ENCODE assay signal across 12 cellular contexts in the genomic region with DNA sequence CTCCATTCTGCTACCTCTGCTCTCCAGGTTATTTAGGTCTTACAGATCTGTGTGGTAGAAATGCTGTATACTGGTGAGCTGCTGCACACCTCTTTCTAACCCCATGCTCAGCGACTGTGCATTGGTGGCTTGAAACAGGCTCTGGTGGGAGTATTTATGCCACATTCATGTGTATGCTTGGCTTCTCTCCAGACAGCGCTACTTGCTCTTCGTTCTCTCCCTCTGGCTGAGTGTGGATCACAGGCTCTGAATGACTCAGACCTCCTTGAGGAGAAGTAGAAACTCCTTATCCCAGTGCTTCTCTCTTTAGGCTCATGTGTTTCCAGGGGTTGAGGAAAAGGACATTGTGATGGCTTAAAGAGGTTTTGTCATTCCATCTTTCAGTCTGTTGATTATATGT. TPM values are rescaled to one million over a fixed set of nuclear protein-coding genes. Genes with fewer than 3 reads are reported as not detected.
DNase-seq lines count a peak whose midpoint lies in the region; ATAC-seq and TF ChIP-seq lines count a peak whose summit lies in the region.
"Had no signal": no experiment of that assay in that cellular context is flagged by ENCODE, and none has a peak within 500 bp of the region (broad histone marks: within the 10 kb centered on the region; RNA-seq: fewer than 3 reads in every experiment).

No MANE protein-coding gene starts in this region.

- H3K27ac ChIP-seq in PC-3 (ENCODE audit: low read length) (0 out of 2 replicates have a peak overlapping the region, but pooled peaks have one; percentile 23), esophagus muscularis mucosa (replicated peaks in 1 of 4) (no peak overlapping the region), substantia nigra (ENCODE audit: low read depth, low read length, poor library complexity, severe bottlenecking) (no peak overlapping the region), neural progenitor cell (no peak overlapping the region)

- TF ChIP-seq POLR2A in esophagus muscularis mucosa (IDR thresholded peaks at IDR 0.05; ENCODE audit: low read depth) = no peak

- H3K27ac Mint-ChIP-seq in neural progenitor cell = no peak overlapping the region
- H3K27ac Mint-ChIP-seq: T-cell had no signal

- H3K9ac ChIP-seq in PC-3 (ENCODE audit: low read length) (no peak overlapping the region), neural progenitor cell (no peak overlapping the region)

- peak; percentile 74 for ATAC-seq in PC-3
- ATAC-seq in GM18517 (IDR thresholded peaks at IDR 0.05; ENCODE audit: unreplicated experiment) = no peak
- no peak for ATAC-seq in left lobe of liver
- ATAC-seq: T-cell had no signal

- POLR2A ChIA-PET in PC-3 (lab: Charles Lee; ENCODE audit: unreplicated experiment) = no interaction called here

- DNase-seq in ELR (ENCODE audit: low read depth) = peak; percentile 98
- DNase-seq in PC-3 = peak; percentile 72
- DNase-seq in esophagus muscularis mucosa (ENCODE audit: extremely low spot score) = peak; percentile 89
- DNase-seq in retinal pigment epithelial cell (ENCODE audit: low read depth) = peak; percentile 95
- no peak for DNase-seq in left lobe of liver (ENCODE audit: low spot score)
- no peak for DNase-seq in substantia nigra (lab: John Stamatoyannopoulos, UW)
- no peak for DNase-seq in neural progenitor cell (ENCODE audit: low spot score)
- DNase-seq: activated T-cell treated with anti-CD3 and anti-CD28 coated beads, Interleukin-2, amount 50 U/mL, for 1 hour; mesendoderm; NCI-H2107; T-cell had no signal

- peaks cover 16% of the 10 kb centered on the region for H3K4me1 Mint-ChIP-seq in neural progenitor cell
- H3K4me1 Mint-ChIP-seq: T-cell had no signal

- H3K9me2 ChIP-seq in PC-3 (replicated peaks; ENCODE audit: low read length) = no peaks in the 10 kb centered on the region

- H3K4me1 ChIP-seq in PC-3 (ENCODE audit: insufficient read depth, low read length) = peaks cover 31% of the 10 kb centered on the region
- peaks cover 7 to 16% (median 7%) of the 10 kb centered on the region in 4 donors for H3K4me1 ChIP-seq in esophagus muscularis mucosa
- H3K4me1 ChIP-seq in neural progenitor cell = peaks cover 17% of the 10 kb centered on the region

- H3K4me3 Mint-ChIP-seq in neural progenitor cell = no peak overlapping the region
- H3K4me3 Mint-ChIP-seq: T-cell had no signal

- no peaks in the 10 kb centered on the region for H4K20me1 ChIP-seq in PC-3 (ENCODE audit: low read length)
- peaks cover 56% of the 10 kb centered on the region for H4K20me1 ChIP-seq in neural progenitor cell (ENCODE audit: low read depth)

- H3K4me3 ChIP-seq in PC-3 (ENCODE audit: low read length) (no peak overlapping the region), esophagus muscularis mucosa (no peak overlapping the region), retinal pigment epithelial cell (ENCODE audit: low read length) (no peak overlapping the region), neural progenitor cell (no peak overlapping the region)

- no peak for TF ChIP-seq CTCF in PC-3 (conservative IDR thresholded peaks at IDR 0.05; ENCODE audit: low read depth, low read length)
- no peak for TF ChIP-seq CTCF in esophagus muscularis mucosa (IDR thresholded peaks at IDR 0.05)
- no peak for TF ChIP-seq CTCF in retinal pigment epithelial cell (conservative IDR thresholded peaks at IDR 0.05; ENCODE audit: low read depth, low read length)
- no peak for TF ChIP-seq CTCF in neural progenitor cell (IDR thresholded peaks at IDR 0.05)

- no peaks in the 10 kb centered on the region for H3K27me3 Mint-ChIP-seq in neural progenitor cell (ENCODE audit: insufficient read depth, low read depth)

- CTCF ChIA-PET in PC-3 (lab: Charles Lee) = no interaction called here

- 16% methylated on average over 3 of the region's 3 CpGs for WGBS in esophagus muscularis mucosa

- H3K9me3 ChIP-seq in PC-3 (ENCODE audit: low read length) (no peaks in the 10 kb centered on the region), esophagus muscularis mucosa (no peaks in the 10 kb centered on the region), neural progenitor cell (ENCODE audit: low read depth) (no peaks in the 10 kb centered on the region)

- H3K36me3 ChIP-seq in PC-3 (ENCODE audit: low read depth, low read length) = no peaks in the 10 kb centered on the region
- H3K36me3 ChIP-seq in esophagus muscularis mucosa = peaks cover 0 to 3% (median 0%) of the 10 kb centered on the region in 4 donors
- peaks cover 2% of the 10 kb centered on the region for H3K36me3 ChIP-seq in neural progenitor cell

- BruUV-seq in PC-3 (replicated peaks; lab: Mats Ljungman, UMichigan) = no TSS peak

- peaks cover 22% of the 10 kb centered on the region for H3K36me3 Mint-ChIP-seq in neural progenitor cell
- H3K36me3 Mint-ChIP-seq: T-cell had no signal

- H3K9me3 Mint-ChIP-seq in neural progenitor cell = no peaks in the 10 kb centered on the region
- H3K9me3 Mint-ChIP-seq: T-cell had no signal

- peaks cover 38% of the 10 kb centered on the region for H3K79me2 ChIP-seq in PC-3 (ENCODE audit: low read length)
- H3K79me2 ChIP-seq in neural progenitor cell (ENCODE audit: low read depth) = peaks cover 69% of the 10 kb centered on the region

- H2AFZ ChIP-seq in PC-3 (ENCODE audit: low read length) (no peak overlapping the region), neural progenitor cell (replicated peaks) (no peak overlapping the region)

- no peaks in the 10 kb centered on the region for H3K27me3 ChIP-seq in PC-3 (ENCODE audit: low read length)
- H3K27me3 ChIP-seq in esophagus muscularis mucosa = no peaks in the 10 kb centered on the region
- no peaks in the 10 kb centered on the region for H3K27me3 ChIP-seq in neural progenitor cell

- H3K4me2 ChIP-seq in PC-3 (ENCODE audit: low read length) = no peak overlapping the region
- H3K4me2 ChIP-seq in neural progenitor cell = no peak overlapping the region

- no peak for TF ChIP-seq EP300 in esophagus muscularis mucosa (IDR thresholded peaks at IDR 0.05)

- intact Hi-C loops in PC-3 (cut with micrococcal nuclease) (loop anchor here (5.0 kb wide), 1 partner anchor 45 kb away; no protein-coding TSS in a partner anchor), esophagus muscularis mucosa (cut with DNase I) (no loop called here)

- H3F3A ChIP-seq in PC-3 (ENCODE audit: low read length, unreplicated experiment) (no peaks in the 10 kb centered on the region), neural progenitor cell (ENCODE audit: low read depth) (no peaks in the 10 kb centered on the region)

RNA-seq across cellular contexts. Expression of a gene that starts 54.9 kb away (rescaled TPM):
- total RNA-seq in PC-3 (2014; rRNA removed) (18.1 and 32.2 TPM in 2 replicates), esophagus muscularis mucosa (10 to 100 TPM; 24.1 to 51.4 (median 33.8) TPM), left lobe of liver (0.40 TPM), neural progenitor cell (ENCODE audit: low replicate concordance) (69.7 and 70.2 TPM in 2 replicates)

Comparison
In these comparisons a context has a peak if more than half of its experiments do, and no peak if none do; other contexts are left out.
1. DNase-seq: peak in ELR (single experiment), PC-3 (single experiment), esophagus muscularis mucosa (single experiment) and retinal pigment epithelial cell (single experiment); none in left lobe of liver (single experiment), substantia nigra (0 of 49) and neural progenitor cell (single experiment).
2. RNA of a gene that starts 54.9 kb away (total RNA-seq): 69.7 to 70.2 TPM in neural progenitor cell, 24.1 to 51.4 TPM in esophagus muscularis mucosa and 18.1 to 32.2 TPM in PC-3; 0.40 TPM in left lobe of liver (single experiment); every median in the first group is over 10 times any median in the second.